9 cellular contexts compared by ENCODE assay signal in genomic region chr10:15433850-15434537, GRCh38.
DNase-seq lines count a peak whose midpoint lies in the region; ATAC-seq and TF ChIP-seq lines count a peak whose summit lies in the region.
"Had no signal": no experiment of that assay in that cellular context is flagged by ENCODE, and none has a peak within 500 bp of the region (broad histone marks: within the 10 kb centered on the region; RNA-seq: fewer than 3 reads in every experiment).

No MANE protein-coding gene starts in this region.

- peak; percentile 68 for TF ChIP-seq CTCF in LNCaP clone FGC (IDR thresholded peaks at IDR 0.05; ENCODE audit: control insufficient read depth, extremely low read depth, insufficient read depth)
- TF ChIP-seq CTCF in chondrocyte (IDR thresholded peaks at IDR 0.05) = peak; percentile 91

- H3K4me1 Mint-ChIP-seq in chondrocyte (ENCODE audit: low read depth) = peaks cover 12% of the 10 kb centered on the region
- peaks cover 3 to 11% of the 10 kb centered on the region in 2 donors for H3K4me1 Mint-ChIP-seq in stimulated activated naive B cell treated with anti-CD40 and anti-IgM and Interleukin-4, amounts not matched to agents 10 μg/mL and 1 μg/mL and 100 μg/mL, for 72 hours

- H3K27ac Mint-ChIP-seq in chondrocyte (ENCODE audit: unreplicated experiment) = peak overlapping the region; percentile 45
- peak overlapping the region; percentile 86 for H3K27ac Mint-ChIP-seq in stimulated activated naive B cell treated with anti-CD40 and anti-IgM and Interleukin-4, amounts not matched to agents 10 μg/mL and 1 μg/mL and 100 μg/mL, for 72 hours
- H3K27ac Mint-ChIP-seq: IgD-negative memory B cell had no signal

- in situ Hi-C loops in SK-MEL-5 (cut with HindIII; ENCODE audit: low pct_unique_long_range_greater_than_20kb, low sequenced_read_pairs) = no loop called here

- peak overlapping the region; percentile 75 for H3K4me3 Mint-ChIP-seq in chondrocyte (ENCODE audit: unreplicated experiment)
- peak overlapping the region; percentile 81 to 86 for H3K4me3 Mint-ChIP-seq in stimulated activated naive B cell treated with anti-CD40 and anti-IgM and Interleukin-4, amounts not matched to agents 10 μg/mL and 1 μg/mL and 100 μg/mL, for 72 hours

- H3K36me3 Mint-ChIP-seq in chondrocyte (ENCODE audit: low read depth) = no peaks in the 10 kb centered on the region
- H3K36me3 Mint-ChIP-seq in stimulated activated naive B cell treated with anti-CD40 and anti-IgM and Interleukin-4, amounts not matched to agents 10 μg/mL and 1 μg/mL and 100 μg/mL, for 72 hours = no peaks in the 10 kb centered on the region
- H3K36me3 Mint-ChIP-seq: IgD-negative memory B cell had no signal

- H3K9me3 Mint-ChIP-seq in chondrocyte (ENCODE audit: low read depth) = no peaks in the 10 kb centered on the region
- no peaks in the 10 kb centered on the region for H3K9me3 Mint-ChIP-seq in stimulated activated naive B cell treated with anti-CD40 and anti-IgM and Interleukin-4, amounts not matched to agents 10 μg/mL and 1 μg/mL and 100 μg/mL, for 72 hours
- H3K9me3 Mint-ChIP-seq: IgD-negative memory B cell had no signal

- peak; percentile 79 for DNase-seq in Ammon's horn (ENCODE audit: low spot score)
- peak; percentile 19 for DNase-seq in LNCaP clone FGC (ENCODE audit: low read depth)
- DNase-seq in SK-MEL-5 (ENCODE audit: low read depth, low spot score) = peak; percentile 63
- no peak for DNase-seq in chondrocyte (ENCODE audit: low spot score)
- DNase-seq in kidney glomerular epithelial cell (lab: John Stamatoyannopoulos, UW) = peak; percentile 27
- no peak for DNase-seq in stimulated activated naive B cell treated with anti-CD40 and anti-IgM and Interleukin-4, amounts not matched to agents 10 μg/mL and 1 μg/mL and 100 μg/mL, for 72 hours

- H3K27me3 Mint-ChIP-seq in chondrocyte (ENCODE audit: low read depth) = no peaks in the 10 kb centered on the region
- H3K27me3 Mint-ChIP-seq in stimulated activated naive B cell treated with anti-CD40 and anti-IgM and Interleukin-4, amounts not matched to agents 10 μg/mL and 1 μg/mL and 100 μg/mL, for 72 hours = peaks cover 15 to 27% of the 10 kb centered on the region in 2 donors

- ATAC-seq in GM18870 (IDR thresholded peaks at IDR 0.05; ENCODE audit: unreplicated experiment) (peak; percentile 72), GM21737 (IDR thresholded peaks at IDR 0.05; ENCODE audit: unreplicated experiment) (no peak)
- ATAC-seq in stimulated activated naive B cell treated with anti-CD40 and anti-IgM and Interleukin-4, amounts not matched to agents 10 μg/mL and 1 μg/mL and 100 μg/mL, for 72 hours (replicated peaks) = peak in 1 of 2 donors; percentile 57

- H3K4me3 ChIP-seq in LNCaP clone FGC (ENCODE audit: low read depth, low read length) = 0 out of 2 replicates have a peak overlapping the region, but pooled peaks have one; percentile 7

Comparison
In these comparisons a context has a peak if more than half of its experiments do, and no peak if none do; other contexts are left out.
1. DNase-seq: peak in Ammon's horn (single experiment), LNCaP clone FGC (single experiment), SK-MEL-5 (single experiment) and kidney glomerular epithelial cell (single experiment); none in chondrocyte (single experiment) and stimulated activated naive B cell treated with anti-CD40 and anti-IgM and Interleukin-4, amounts not matched to agents 10 μg/mL and 1 μg/mL and 100 μg/mL, for 72 hours (single experiment).